ENCODE assay signal across 8 cellular contexts in genomic region chr6:81594501-81594900, GRCh38.
"Had no signal": no experiment of that assay in that cellular context is flagged by ENCODE, and none has a peak within 500 bp of the region (broad histone marks: within the 10 kb centered on the region; RNA-seq: fewer than 3 reads in every experiment).

No MANE protein-coding gene starts in this region.

- H3K9me3 ChIP-seq: HAP-1 had no signal

- H3K9me3 Mint-ChIP-seq: HFFc6 had no signal

- H3K4me3 Mint-ChIP-seq: HFFc6 had no signal

- DNase-seq: GM23248, GOT3, H7, HFFc6, IMR-90 had no signal

- H3K27ac Mint-ChIP-seq: HFFc6 had no signal

- H3K4me3 ChIP-seq: GM23248, HAP-1, K562 had no signal

- H3K27ac ChIP-seq: GM23248, HL-60 had no signal

- H3K9ac ChIP-seq: GM23248 had no signal

- H2AFZ ChIP-seq: GM23248 had no signal

- H3K36me3 ChIP-seq: HAP-1 had no signal

- H3K4me1 ChIP-seq: HAP-1 had no signal
